ENCODE assay signal across 9 cellular contexts in genomic region chr20:36435799-36436541, GRCh38.
A peak's percentile ranks its signal among the peaks of the same experiment; 100 is the strongest.
DNase-seq lines count a peak whose midpoint lies in the region; ATAC-seq, FAIRE-seq and TF ChIP-seq lines count a peak whose summit lies in the region.
"Had no signal": no experiment of that assay in that cellular context is flagged by ENCODE, and none has a peak within 500 bp of the region (broad histone marks: within the 10 kb centered on the region; RNA-seq: fewer than 3 reads in every experiment).

No MANE protein-coding gene starts in this region.

- H3K9me3 ChIP-seq in ovary (no peaks in the 10 kb centered on the region), thoracic aorta (no peaks in the 10 kb centered on the region)

- 16 to 27% (median 16%) methylated on average over 46 to 52 of the region's 52 CpGs for WGBS in ovary, 3 donors

- H3K36me3 ChIP-seq in H7 (replicated peaks; ENCODE audit: control insufficient read depth, insufficient read depth, low read length), result no peaks in the 10 kb centered on the region
- H3K36me3 ChIP-seq in ovary, result no peaks in the 10 kb centered on the region
- H3K36me3 ChIP-seq in thoracic aorta, result no peaks in the 10 kb centered on the region

- no peak for TF ChIP-seq EP300 in ovary (IDR thresholded peaks at IDR 0.05)

- H3K27ac ChIP-seq in ovary, result no peak overlapping the region
- no peak overlapping the region for H3K27ac ChIP-seq in thoracic aorta

- intact Hi-C loops in ovary (cut with DNase I), result loop anchor here in 3 of 4 donors (5.0 to 10.0 kb wide), 4 partner anchors 229 to 444 kb away; no protein-coding TSS in a partner anchor

- H3K4me1 ChIP-seq in ovary (ENCODE audit: insufficient read depth) (no peaks in the 10 kb centered on the region), thoracic aorta (ENCODE audit: control insufficient read depth in 1 of 2, low read depth in 2 of 2) (peaks cover 4 to 9% of the 10 kb centered on the region in 2 donors)

- ATAC-seq in thoracic aorta (ENCODE audit: insufficient number of reproducible peaks, low FRiP score, low read depth) (no peak), GM21390 (IDR thresholded peaks at IDR 0.05; ENCODE audit: unreplicated experiment) (no peak)

- H3K27me3 ChIP-seq in H7 (ENCODE audit: control insufficient read depth, insufficient read depth, low read length) (peaks cover 7% of the 10 kb centered on the region), ovary (no peaks in the 10 kb centered on the region), thoracic aorta (replicated peaks; ENCODE audit: insufficient read depth) (no peaks in the 10 kb centered on the region)

- TF ChIP-seq CTCF in ovary (IDR thresholded peaks at IDR 0.05) (no peak), thoracic aorta (IDR thresholded peaks at IDR 0.05) (no peak)

- H3K4me3 ChIP-seq in H7 (ENCODE audit: insufficient read depth, low read depth, low read length) (peak overlapping the region; percentile 46), ovary (peak overlapping the region; percentile 27), thoracic aorta (peak overlapping the region; percentile 70)

- peak; percentile 97 for DNase-seq in H7
- peak; percentile 84 for DNase-seq in RPMI7951 (ENCODE audit: low read depth)
- DNase-seq in activated gamma-delta T cell (lab: John Stamatoyannopoulos, UW), result peak; percentile 66
- peak; percentile 82 for DNase-seq in germinal center (ENCODE audit: low spot score)
- DNase-seq in ovary, result peak; percentile 60 to 79 (median 75)
- peak; percentile 27 for DNase-seq in thoracic aorta (ENCODE audit: low spot score)
- no peak for DNase-seq in H54 (ENCODE audit: insufficient read length, low spot score)

- FAIRE-seq in H54 (lab: Jason Lieb, UNC), result no peak
- FAIRE-seq: colon had no signal

- TF ChIP-seq POLR2A in ovary (IDR thresholded peaks at IDR 0.05), result no peak
- no peak for TF ChIP-seq POLR2A in H54 (IDR thresholded peaks at IDR 0.05; ENCODE audit: low read depth, low read length)
